ENCODE assay signal across 34 cellular contexts in the genomic region with DNA sequence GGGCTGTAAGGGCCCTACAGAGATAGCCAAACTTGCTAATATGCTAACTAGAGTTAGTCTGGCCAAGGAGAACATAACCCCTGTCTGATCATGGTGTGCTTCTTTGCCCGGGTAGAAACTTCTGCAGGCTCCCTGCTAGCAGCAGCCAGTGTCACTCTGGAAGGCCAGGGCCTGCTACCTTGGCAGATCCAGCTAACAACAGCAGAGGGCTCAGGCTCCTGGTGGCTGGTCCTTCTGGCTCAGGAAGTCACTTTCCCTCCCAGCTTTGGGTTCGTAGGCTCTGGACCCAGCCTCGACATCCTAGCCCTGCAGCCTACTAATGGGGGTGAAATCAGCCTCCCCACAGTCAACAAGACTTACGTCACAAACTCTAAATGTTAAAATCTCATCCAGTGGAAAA.
"Had no signal": no experiment of that assay in that cellular context is flagged by ENCODE, and none has a peak within 500 bp of the region (broad histone marks: within the 10 kb centered on the region; RNA-seq: fewer than 3 reads in every experiment).

No MANE protein-coding gene starts in this region.

- H3K36me3 Mint-ChIP-seq: activated CD4-positive, alpha-beta memory T cell treated with anti-CD3 and anti-CD28 coated beads for 36 hours; activated CD8-positive, alpha-beta memory T cell treated with anti-CD3 and anti-CD28 coated beads, Interleukin-2, amount 10 ng/mL, durations not matched to agents 7 days and 5 days; activated naive CD4-positive, alpha-beta T cell treated with anti-CD3 and anti-CD28 coated beads, Interleukin-2, amount 10 ng/mL, durations not matched to agents 7 days and 5 days; activated naive CD4-positive, alpha-beta T cell treated with anti-CD3 and anti-CD28 coated beads, Interleukin-2, amount 50 U/mL, for 72 hours; activated naive CD8-positive, alpha-beta T cell treated with anti-CD3 and anti-CD28 coated beads, Interleukin-2, amount 10 ng/mL, durations not matched to agents 7 days and 5 days had no signal

- ATAC-seq: activated CD4-positive, alpha-beta T cell treated with anti-CD3 and anti-CD28 coated beads for 36 hours; activated CD8-positive, alpha-beta memory T cell treated with anti-CD3 and anti-CD28 coated beads, Interleukin-2, amount 10 ng/mL, durations not matched to agents 7 days and 5 days; activated CD8-positive, alpha-beta T cell treated with anti-CD3 and anti-CD28 coated beads, Interleukin-2, amount 10 ng/mL, durations not matched to agents 7 days and 5 days; activated naive CD4-positive, alpha-beta T cell treated with anti-CD3 and anti-CD28 coated beads, Interleukin-2, amount 50 U/mL, for 72 hours; esophagus mucosa; foreskin keratinocyte; gastrocnemius medialis; heart left ventricle; T-helper 17 cell had no signal

- H3K4me3 ChIP-seq: ascending aorta, breast epithelium, cardiac muscle cell, colonic mucosa, gastrocnemius medialis, heart left ventricle had no signal

- H3K4me3 Mint-ChIP-seq: activated CD4-positive, alpha-beta memory T cell treated with anti-CD3 and anti-CD28 coated beads for 36 hours; activated CD4-positive, alpha-beta T cell treated with anti-CD3 and anti-CD28 coated beads for 36 hours; activated CD4-positive, alpha-beta T cell treated with anti-CD3 and anti-CD28 coated beads, Interleukin-2, amount 10 ng/mL, durations not matched to agents 24 days and 14 days; activated CD8-positive, alpha-beta memory T cell treated with anti-CD3 and anti-CD28 coated beads, Interleukin-2, amount 10 ng/mL, durations not matched to agents 7 days and 5 days; activated CD8-positive, alpha-beta T cell treated with anti-CD3 and anti-CD28 coated beads, Interleukin-2, amount 10 ng/mL, durations not matched to agents 7 days and 5 days; activated naive CD4-positive, alpha-beta T cell treated with anti-CD3 and anti-CD28 coated beads, Interleukin-2, amount 10 ng/mL, durations not matched to agents 7 days and 5 days; activated naive CD8-positive, alpha-beta T cell treated with anti-CD3 and anti-CD28 coated beads, Interleukin-2, amount 10 ng/mL, durations not matched to agents 7 days and 5 days; activated T-helper 1 cell treated with anti-CD3 and anti-CD28 coated beads, Interleukin-12 subunit alpha, Interleukin-12 subunit beta, Interleukin-2, Interleukin-4 antibody, amounts not matched to agents 30 ng/mL and 10 ng/mL and 1 ng/mL, durations not matched to agents 14 hours and 24 hours and 36 hours; brain; T-helper 17 cell; T-helper 2 cell treated with Interferon-gamma antibody and Interleukin-4, amounts not matched to agents 5 μg/mL and 100 μg/mL, for 36 hours had no signal

- H3K27me3 ChIP-seq: ascending aorta, breast epithelium, cardiac muscle cell, colonic mucosa, foreskin keratinocyte, gastrocnemius medialis had no signal

- H3K4me1 Mint-ChIP-seq: activated CD4-positive, alpha-beta T cell treated with anti-CD3 and anti-CD28 coated beads for 36 hours; activated CD4-positive, alpha-beta T cell treated with anti-CD3 and anti-CD28 coated beads, Interleukin-2, amount 10 ng/mL, durations not matched to agents 24 days and 14 days; activated CD8-positive, alpha-beta memory T cell treated with anti-CD3 and anti-CD28 coated beads, Interleukin-2, amount 10 ng/mL, durations not matched to agents 7 days and 5 days; activated naive CD4-positive, alpha-beta T cell treated with anti-CD3 and anti-CD28 coated beads, Interleukin-2, amount 10 ng/mL, durations not matched to agents 7 days and 5 days; activated naive CD8-positive, alpha-beta T cell treated with anti-CD3 and anti-CD28 coated beads, Interleukin-2, amount 10 ng/mL, durations not matched to agents 7 days and 5 days; T-helper 17 cell had no signal

- H3K27ac Mint-ChIP-seq: activated CD4-positive, alpha-beta memory T cell treated with anti-CD3 and anti-CD28 coated beads for 36 hours; activated CD4-positive, alpha-beta T cell treated with anti-CD3 and anti-CD28 coated beads for 36 hours; activated CD4-positive, alpha-beta T cell treated with anti-CD3 and anti-CD28 coated beads, Interleukin-2, amount 10 ng/mL, durations not matched to agents 24 days and 14 days; activated CD8-positive, alpha-beta memory T cell treated with anti-CD3 and anti-CD28 coated beads, Interleukin-2, amount 10 ng/mL, durations not matched to agents 7 days and 5 days; activated CD8-positive, alpha-beta T cell treated with anti-CD3 and anti-CD28 coated beads, Interleukin-2, amount 10 ng/mL, durations not matched to agents 7 days and 5 days; activated naive CD4-positive, alpha-beta T cell treated with anti-CD3 and anti-CD28 coated beads, Interleukin-2, amount 10 ng/mL, durations not matched to agents 7 days and 5 days; activated naive CD4-positive, alpha-beta T cell treated with anti-CD3 and anti-CD28 coated beads, Interleukin-2, amount 50 U/mL, for 72 hours; activated naive CD8-positive, alpha-beta T cell treated with anti-CD3 and anti-CD28 coated beads, Interleukin-2, amount 10 ng/mL, durations not matched to agents 7 days and 5 days; activated T-helper 1 cell treated with anti-CD3 and anti-CD28 coated beads, Interleukin-12 subunit alpha, Interleukin-12 subunit beta, Interleukin-2, Interleukin-4 antibody, amounts not matched to agents 30 ng/mL and 10 ng/mL and 1 ng/mL, durations not matched to agents 14 hours and 24 hours and 36 hours; activated T-helper 2 cell treated with anti-CD3 and anti-CD28 coated beads, Interferon-gamma antibody, Interleukin-2, Interleukin-4, amounts not matched to agents 10 μg/mL and 5 μg/mL and 100 μg/mL, durations not matched to agents 14 hours and 24 hours and 36 hours; brain; T-helper 17 cell; T-helper 2 cell treated with Interferon-gamma antibody and Interleukin-4, amounts not matched to agents 5 μg/mL and 100 μg/mL, for 36 hours had no signal

- H3K9me3 ChIP-seq: ascending aorta, breast epithelium, colonic mucosa, gastrocnemius medialis, heart left ventricle had no signal

- DNase-seq: activated CD4-positive, alpha-beta memory T cell treated with anti-CD3 and anti-CD28 coated beads for 36 hours; activated CD4-positive, alpha-beta T cell treated with anti-CD3 and anti-CD28 coated beads for 36 hours; activated CD4-positive, alpha-beta T cell treated with anti-CD3 and anti-CD28 coated beads, Interleukin-2, amount 10 ng/mL, durations not matched to agents 24 days and 14 days; activated CD4-positive, CD25-positive, alpha-beta regulatory T cell; activated CD4-positive, CD25-positive, alpha-beta regulatory T cell treated with anti-CD3 and anti-CD28 coated beads, Interleukin-2, amount 50 U/mL, for 72 hours; activated CD8-positive, alpha-beta memory T cell treated with anti-CD3 and anti-CD28 coated beads, Interleukin-2, amount 10 ng/mL, durations not matched to agents 7 days and 5 days; activated CD8-positive, alpha-beta memory T cell treated with anti-CD3 and anti-CD28 coated beads, Interleukin-2, amount 50 U/mL, for 4 hours; activated CD8-positive, alpha-beta T cell treated with anti-CD3 and anti-CD28 coated beads, Interleukin-2, amount 10 ng/mL, durations not matched to agents 7 days and 5 days; activated effector memory CD4-positive, alpha-beta T cell treated with anti-CD3 and anti-CD28 coated beads, Interleukin-2, amount 50 U/mL, for 16 hours; activated naive CD4-positive, alpha-beta T cell treated with anti-CD3 and anti-CD28 coated beads, Interleukin-2, amount 10 ng/mL, durations not matched to agents 7 days and 5 days; activated naive CD8-positive, alpha-beta T cell treated with anti-CD3 and anti-CD28 coated beads, Interleukin-2, amount 10 ng/mL, durations not matched to agents 7 days and 5 days; activated T-cell treated with anti-CD3 and anti-CD28 coated beads, Interleukin-2, amount 50 U/mL, for 1 hour; activated T-cell treated with anti-CD3 and anti-CD28 coated beads, Interleukin-2, amount 50 U/mL, for 48 hours; central memory CD4-positive, alpha-beta T cell; cerebellar nuclear complex; colonic mucosa; effector CD8-positive, alpha-beta T cell; foreskin keratinocyte; gastrocnemius medialis; glutamatergic neuron; heart left ventricle; T-helper 1 cell; T-helper 17 cell; T1000; WERI-Rb-1 had no signal

- H3K27me3 Mint-ChIP-seq: activated CD4-positive, alpha-beta T cell treated with anti-CD3 and anti-CD28 coated beads for 36 hours; activated CD8-positive, alpha-beta memory T cell treated with anti-CD3 and anti-CD28 coated beads, Interleukin-2, amount 10 ng/mL, durations not matched to agents 7 days and 5 days; brain had no signal

- H3K9me3 Mint-ChIP-seq: activated CD4-positive, alpha-beta memory T cell treated with anti-CD3 and anti-CD28 coated beads for 36 hours; activated CD4-positive, alpha-beta T cell treated with anti-CD3 and anti-CD28 coated beads, Interleukin-2, amount 10 ng/mL, durations not matched to agents 24 days and 14 days; activated naive CD4-positive, alpha-beta T cell treated with anti-CD3 and anti-CD28 coated beads, Interleukin-2, amount 10 ng/mL, durations not matched to agents 7 days and 5 days; activated naive CD4-positive, alpha-beta T cell treated with anti-CD3 and anti-CD28 coated beads, Interleukin-2, amount 50 U/mL, for 72 hours; activated naive CD8-positive, alpha-beta T cell treated with anti-CD3 and anti-CD28 coated beads, Interleukin-2, amount 10 ng/mL, durations not matched to agents 7 days and 5 days; activated T-helper 1 cell treated with anti-CD3 and anti-CD28 coated beads, Interleukin-12 subunit alpha, Interleukin-12 subunit beta, Interleukin-2, Interleukin-4 antibody, amounts not matched to agents 30 ng/mL and 10 ng/mL and 1 ng/mL, durations not matched to agents 14 hours and 24 hours and 36 hours; activated T-helper 2 cell treated with anti-CD3 and anti-CD28 coated beads, Interferon-gamma antibody, Interleukin-2, Interleukin-4, amounts not matched to agents 10 μg/mL and 5 μg/mL and 100 μg/mL, durations not matched to agents 14 hours and 24 hours and 36 hours; T-helper 2 cell treated with Interferon-gamma antibody and Interleukin-4, amounts not matched to agents 5 μg/mL and 100 μg/mL, for 36 hours had no signal

- H3K4me1 ChIP-seq: ascending aorta, breast epithelium, colonic mucosa had no signal

- H3K27ac ChIP-seq: ascending aorta, breast epithelium, cardiac muscle cell, colonic mucosa, foreskin keratinocyte, gastrocnemius medialis, heart left ventricle, WERI-Rb-1 had no signal

- H3K36me3 ChIP-seq: ascending aorta, breast epithelium, cardiac muscle cell, colonic mucosa, gastrocnemius medialis, heart left ventricle, WERI-Rb-1 had no signal
